In genomic region chr1:156096640-156097391, GRCh38 we compare ENCODE assay signal across 9 cellular contexts. TPM values are rescaled to one million over a fixed set of nuclear protein-coding genes. Genes with fewer than 3 reads are reported as not detected.
A peak's percentile ranks its signal among the peaks of the same experiment; 100 is the strongest.
DNase-seq lines count a peak whose midpoint lies in the region; ATAC-seq, FAIRE-seq and TF ChIP-seq lines count a peak whose summit lies in the region.
"Had no signal": no experiment of that assay in that cellular context is flagged by ENCODE, and none has a peak within 500 bp of the region (broad histone marks: within the 10 kb centered on the region; RNA-seq: fewer than 3 reads in every experiment).

No MANE protein-coding gene starts in this region.

- H3K4me1 Mint-ChIP-seq in activated CD4-positive, alpha-beta memory T cell treated with anti-CD3 and anti-CD28 coated beads, Interleukin-2, amount 10 ng/mL, durations not matched to agents 7 days and 5 days: peaks cover 42% of the 10 kb centered on the region

- intact Hi-C loops in dorsolateral prefrontal cortex (cut with DNase I): loop anchor here (1.0 to 2.0 kb wide), 2 partner anchors 33 to 34 kb away; no protein-coding TSS in a partner anchor

- CTCF ChIA-PET in BJ (lab: Yijun Ruan, JAX): interaction anchor here (0.6 to 27.9 kb wide), 26 partner anchors 8 to 261 kb away, joined by 3 to 983 read pairs (median 4); partner anchors contain the start of genes LMNA, PAQR6, PMF1 and SLC25A44
- CTCF ChIA-PET in activated CD4-positive, alpha-beta memory T cell treated with anti-CD3 and anti-CD28 coated beads, Interleukin-2, amount 10 ng/mL, durations not matched to agents 7 days and 5 days (lab: Charles Lee): interaction anchor here (0.5 to 17.8 kb wide), 28 partner anchors 8 to 241 kb away, joined by 3 to 612 read pairs (median 4); partner anchors contain the start of genes CCT3, LMNA, MEX3A and PMF1

- no peaks in the 10 kb centered on the region for H3K27me3 ChIP-seq in BJ (ENCODE audit: control insufficient read depth, insufficient read depth, low read length)
- H3K27me3 ChIP-seq in dorsolateral prefrontal cortex: no peaks in the 10 kb centered on the region

- H3K36me3 Mint-ChIP-seq in activated CD4-positive, alpha-beta memory T cell treated with anti-CD3 and anti-CD28 coated beads, Interleukin-2, amount 10 ng/mL, durations not matched to agents 7 days and 5 days (ENCODE audit: low read depth): no peaks in the 10 kb centered on the region

- peak overlapping the region; percentile 83 for H3K27ac Mint-ChIP-seq in activated CD4-positive, alpha-beta memory T cell treated with anti-CD3 and anti-CD28 coated beads, Interleukin-2, amount 10 ng/mL, durations not matched to agents 7 days and 5 days

- FAIRE-seq in GM19239 (lab: Jason Lieb, UNC): peak; percentile 89

- H3K4me3 ChIP-seq in BJ (ENCODE audit: low read depth, low read length) (no peak overlapping the region), dorsolateral prefrontal cortex (peak overlapping the region in 5 of 59 donors; percentile 10 to 42 (median 23))

- peak; percentile 59 for ATAC-seq in HG03442 (IDR thresholded peaks at IDR 0.05; ENCODE audit: unreplicated experiment)

- H3K4me3 Mint-ChIP-seq in activated CD4-positive, alpha-beta memory T cell treated with anti-CD3 and anti-CD28 coated beads, Interleukin-2, amount 10 ng/mL, durations not matched to agents 7 days and 5 days: peak overlapping the region; percentile 25

- TF ChIP-seq CTCF in BJ (IDR thresholded peaks at IDR 0.05; ENCODE audit: insufficient read depth, low read depth, low read length) (peak; percentile 99), dorsolateral prefrontal cortex (IDR thresholded peaks at IDR 0.05 in 54 of 56, conservative IDR thresholded peaks at IDR 0.05 in 2 of 56; ENCODE audit: low read depth in 1 of 56, partially characterized antibody in 56 of 56) (peak; percentile 76 to 99 (median 96))

- no peaks in the 10 kb centered on the region for H3K9me3 Mint-ChIP-seq in activated CD4-positive, alpha-beta memory T cell treated with anti-CD3 and anti-CD28 coated beads, Interleukin-2, amount 10 ng/mL, durations not matched to agents 7 days and 5 days

- peaks cover 13% of the 10 kb centered on the region for H3K27me3 Mint-ChIP-seq in activated CD4-positive, alpha-beta memory T cell treated with anti-CD3 and anti-CD28 coated beads, Interleukin-2, amount 10 ng/mL, durations not matched to agents 7 days and 5 days

- DNase-seq in BJ (ENCODE audit: low read depth) (no peak), GM19239 (ENCODE audit: insufficient read length, low spot score) (peak; percentile 75), NCI-H748 (lab: John Stamatoyannopoulos, UW; ENCODE audit: unreplicated experiment) (peak; percentile 74), dorsolateral prefrontal cortex (peak; percentile 75 to 94 (median 92)), medulla oblongata (ENCODE audit: extremely low spot score) (peak; percentile 89)
- peak; percentile 88 for DNase-seq in activated CD4-positive, alpha-beta memory T cell treated with anti-CD3 and anti-CD28 coated beads, Interleukin-2, amount 10 ng/mL, durations not matched to agents 7 days and 5 days
- peak; percentile 77 for DNase-seq in stimulated activated CD8-positive, alpha-beta memory T cell treated with anti-CD3 and anti-CD28 coated beads, Interleukin-12 subunit alpha, Interleukin-12 subunit beta, amount 100 ng/mL, for 24 hours (ENCODE audit: extremely low read depth)

- POLR2A ChIA-PET in BJ (lab: Charles Lee): no interaction called here
- POLR2A ChIA-PET in activated CD4-positive, alpha-beta memory T cell treated with anti-CD3 and anti-CD28 coated beads, Interleukin-2, amount 10 ng/mL, durations not matched to agents 7 days and 5 days (lab: Charles Lee): interaction anchor here (0.8 to 14.4 kb wide), 14 partner anchors 10 to 240 kb away, joined by 3 to 222 read pairs (median 6); partner anchors contain the start of genes LMNA, PMF1, SLC25A44 and SMG5

- peak overlapping the region in 47 of 59 donors; percentile 0 to 86 (median 57) for H3K27ac ChIP-seq in dorsolateral prefrontal cortex

- no peaks in the 10 kb centered on the region; the same call in 1 of the 2 replicates for H3K36me3 ChIP-seq in BJ (ENCODE audit: control insufficient read depth, insufficient read depth, low read length)

RNA-seq across cellular contexts. Expression of gene MEX3A, which starts 14.6 kb away (rescaled TPM):
- polyA plus RNA-seq in BJ (2011; rRNA removed): 1.9 TPM in 2 replicates
- 1.8 and 2.4 TPM in 2 replicates for polyA minus RNA-seq in BJ (2011; rRNA and poly(A)+ RNA removed)
- under 1 TPM in 1 of 2 experiments, not detected in 1; 0.05 TPM for total RNA-seq in activated CD4-positive, alpha-beta memory T cell treated with anti-CD3 and anti-CD28 coated beads, Interleukin-2, amount 10 ng/mL, durations not matched to agents 7 days and 5 days
- total RNA-seq in dorsolateral prefrontal cortex: 1 to 10 TPM in 84 of 120 experiments, under 1 TPM in 36; 0.44 to 4.6 (median 1.3) TPM
- total RNA-seq: T-helper 1 cell treated with Interleukin-12 subunit alpha and Interleukin-12 subunit beta and Interleukin-4 antibody, amounts not matched to agents 30 ng/mL and 1 ng/mL, for 36 hours had no signal

RNA-seq across cellular contexts. Expression of gene LMNA, which starts 17.7 kb away (rescaled TPM):
- 537 and 840 TPM in 2 replicates for polyA plus RNA-seq in BJ (2011; rRNA removed)
- polyA minus RNA-seq in BJ (2011; rRNA and poly(A)+ RNA removed): 412 and 437 TPM in 2 replicates
- total RNA-seq in activated CD4-positive, alpha-beta memory T cell treated with anti-CD3 and anti-CD28 coated beads, Interleukin-2, amount 10 ng/mL, durations not matched to agents 7 days and 5 days: 100 to 1,000 TPM in 1 of 2 experiments, 10 to 100 TPM in 1; 93.6 to 101 TPM
- total RNA-seq in dorsolateral prefrontal cortex: 100 to 1,000 TPM in 10 of 120 experiments, 10 to 100 TPM in 110; 32.8 to 189 (median 59.9) TPM

RNA-seq across cellular contexts. Expression of gene RAB25, which starts 35.9 kb away (rescaled TPM):
- polyA plus RNA-seq in BJ (2011; rRNA removed): not detected in 2 replicates
- polyA minus RNA-seq in BJ (2011; rRNA and poly(A)+ RNA removed): not detected in 2 replicates
- total RNA-seq in activated CD4-positive, alpha-beta memory T cell treated with anti-CD3 and anti-CD28 coated beads, Interleukin-2, amount 10 ng/mL, durations not matched to agents 7 days and 5 days: under 1 TPM in 1 of 2 experiments, not detected in 1; 0.53 TPM
- 1 to 10 TPM in 44 of 120 experiments, under 1 TPM in 36, not detected in 40; 0.44 to 3.3 (median 1.0) TPM for total RNA-seq in dorsolateral prefrontal cortex
- total RNA-seq: T-helper 1 cell treated with Interleukin-12 subunit alpha and Interleukin-12 subunit beta and Interleukin-4 antibody, amounts not matched to agents 30 ng/mL and 1 ng/mL, for 36 hours had no signal

RNA-seq across cellular contexts. Expression of gene LAMTOR2, which starts 42.2 kb away (rescaled TPM):
- 60.0 and 77.4 TPM in 2 replicates for polyA plus RNA-seq in BJ (2011; rRNA removed)
- 23.9 and 33.8 TPM in 2 replicates for polyA minus RNA-seq in BJ (2011; rRNA and poly(A)+ RNA removed)
- 10 to 100 TPM; 63.1 to 66.2 TPM for total RNA-seq in activated CD4-positive, alpha-beta memory T cell treated with anti-CD3 and anti-CD28 coated beads, Interleukin-2, amount 10 ng/mL, durations not matched to agents 7 days and 5 days
- 10 to 100 TPM; 26.8 to 59.6 (median 43.5) TPM for total RNA-seq in dorsolateral prefrontal cortex

RNA-seq across cellular contexts. Expression of gene UBQLN4, which starts 43.2 kb away (rescaled TPM):
- polyA plus RNA-seq in BJ (2011; rRNA removed): 25.7 and 28.3 TPM in 2 replicates
- polyA minus RNA-seq in BJ (2011; rRNA and poly(A)+ RNA removed): 23.6 and 36.3 TPM in 2 replicates
- 10 to 100 TPM; 27.0 to 31.2 TPM for total RNA-seq in activated CD4-positive, alpha-beta memory T cell treated with anti-CD3 and anti-CD28 coated beads, Interleukin-2, amount 10 ng/mL, durations not matched to agents 7 days and 5 days
- 10 to 100 TPM; 43.3 to 88.3 (median 64.8) TPM for total RNA-seq in dorsolateral prefrontal cortex
